In the genomic region with DNA sequence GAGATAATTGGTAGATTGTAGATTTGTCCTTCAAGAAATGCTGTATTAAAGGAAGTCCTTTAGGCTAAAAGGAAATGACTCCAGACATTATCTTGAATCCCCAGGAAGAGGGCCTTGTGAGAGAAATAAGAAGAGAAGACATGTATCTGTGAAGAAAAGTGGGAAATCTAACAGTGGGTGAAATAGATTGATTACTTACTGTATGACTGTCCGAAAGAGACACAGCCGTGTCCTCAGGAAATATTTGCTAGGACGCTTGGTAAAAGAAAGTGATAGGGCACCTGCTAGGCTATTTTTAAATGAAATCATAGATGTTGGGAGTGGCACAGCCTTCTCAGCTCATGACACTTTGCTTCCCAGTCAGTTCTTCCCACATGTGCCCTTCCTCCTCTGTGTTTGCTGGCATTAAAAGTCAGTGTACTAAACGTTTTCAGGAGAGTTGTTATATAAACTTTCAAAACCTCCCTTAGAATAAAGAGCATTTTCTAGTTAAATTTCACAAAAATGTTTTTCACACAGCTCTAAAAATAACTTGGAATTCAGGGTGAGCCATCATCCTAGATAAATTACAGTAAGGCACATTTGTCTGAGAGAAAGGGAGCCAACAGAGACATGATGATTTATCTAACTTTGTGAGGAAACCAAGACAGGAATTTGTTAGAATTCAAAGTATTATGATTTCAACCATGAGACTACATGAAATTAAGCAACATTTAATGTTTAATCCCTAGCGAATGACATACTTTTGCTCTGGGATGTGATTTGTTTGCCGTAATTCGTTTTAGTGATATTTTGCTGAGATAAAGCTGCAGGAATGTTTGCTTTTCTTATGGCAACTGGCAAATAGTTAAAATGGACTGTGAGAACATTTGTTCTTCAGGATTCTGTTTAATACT, we compare ENCODE assay signal across 13 cellular contexts. TPM values are rescaled to one million over a fixed set of nuclear protein-coding genes. Genes with fewer than 3 reads are reported as not detected.
DNase-seq lines count a peak whose midpoint lies in the region; ATAC-seq and TF ChIP-seq lines count a peak whose summit lies in the region.
"Had no signal": no experiment of that assay in that cellular context is flagged by ENCODE, and none has a peak within 500 bp of the region (broad histone marks: within the 10 kb centered on the region; RNA-seq: fewer than 3 reads in every experiment).

No MANE protein-coding gene starts in this region.

- no peaks in the 10 kb centered on the region for H3K36me3 ChIP-seq in body of pancreas (replicated peaks in 1 of 2; ENCODE audit: insufficient read depth in 1 of 2, low read depth in 2 of 2)
- no peaks in the 10 kb centered on the region for H3K36me3 ChIP-seq in parathyroid adenoma (ENCODE audit: control insufficient read depth, insufficient read depth, low read length)
- H3K36me3 ChIP-seq in OCI-LY7 (ENCODE audit: insufficient read depth, low read length), result no peaks in the 10 kb centered on the region
- no peaks in the 10 kb centered on the region for H3K36me3 ChIP-seq in endodermal cell (ENCODE audit: control insufficient read depth, insufficient read depth, low read length)
- H3K36me3 ChIP-seq: BLaER1 had no signal

- H3K36me3 Mint-ChIP-seq in endodermal cell (ENCODE audit: low read depth), result peaks cover 8% of the 10 kb centered on the region

- peaks cover 2% of the 10 kb centered on the region for H3K9me3 Mint-ChIP-seq in endodermal cell
- H3K9me3 Mint-ChIP-seq: activated B cell treated with CpG ODN at 0.5 μM for 24 hours; dendritic cell treated with granulocyte-macrophage colony-stimulating factor and Interleukin-4, amounts not matched to agents 40 ng/mL and 50 ng/mL, for 4 days; H9 had no signal

- intact Hi-C loops in body of pancreas (cut with DNase I), result no loop called here
- intact Hi-C loops in right cardiac atrium (cut with DNase I), result loop anchor here in 1 of 4 donors (10.0 kb wide), 1 partner anchor 73 kb away; no protein-coding TSS in a partner anchor
- intact Hi-C loops in OCI-LY7 (cut with micrococcal nuclease; ENCODE audit: unreplicated experiment), result no loop called here

- H3K4me1 ChIP-seq in body of pancreas, result peaks cover 35% of the 10 kb centered on the region
- H3K4me1 ChIP-seq in right cardiac atrium (ENCODE audit: control insufficient read depth, insufficient read depth, low read length), result peaks cover 6% of the 10 kb centered on the region
- H3K4me1 ChIP-seq in parathyroid adenoma, result peaks cover 8% of the 10 kb centered on the region
- H3K4me1 ChIP-seq in OCI-LY7 (ENCODE audit: insufficient read depth, low read length, poor library complexity, severe bottlenecking), result no peaks in the 10 kb centered on the region
- no peaks in the 10 kb centered on the region for H3K4me1 ChIP-seq in endodermal cell (ENCODE audit: control insufficient read depth, insufficient read depth, low read length)
- H3K4me1 ChIP-seq: BLaER1 had no signal

- H3K4me2 ChIP-seq in parathyroid adenoma (ENCODE audit: low read length) (no peak overlapping the region), OCI-LY7 (ENCODE audit: low read length) (no peak overlapping the region)
- H3K4me2 ChIP-seq: BLaER1 had no signal

- H3K4me1 Mint-ChIP-seq in endodermal cell, result peaks cover 3% of the 10 kb centered on the region
- H3K4me1 Mint-ChIP-seq: H9 had no signal

- no peak overlapping the region for H3K27ac Mint-ChIP-seq in endodermal cell
- H3K27ac Mint-ChIP-seq: activated B cell treated with CpG ODN at 0.5 μM for 24 hours; dendritic cell treated with granulocyte-macrophage colony-stimulating factor and Interleukin-4, amounts not matched to agents 40 ng/mL and 50 ng/mL, for 4 days had no signal

- H3K4me3 Mint-ChIP-seq in endodermal cell, result no peak overlapping the region
- H3K4me3 Mint-ChIP-seq: activated B cell treated with CpG ODN at 0.5 μM for 24 hours; dendritic cell treated with granulocyte-macrophage colony-stimulating factor and Interleukin-4, amounts not matched to agents 40 ng/mL and 50 ng/mL, for 4 days; H9 had no signal

- CTCF ChIA-PET in OCI-LY7 (lab: Charles Lee; ENCODE audit: unreplicated experiment), result no interaction called here

- no peaks in the 10 kb centered on the region for H3K9me2 ChIP-seq in OCI-LY7 (ENCODE audit: insufficient read depth, low read length)

- DNase-seq in AG09309 (ENCODE audit: low read depth), result peak; percentile 92
- DNase-seq in body of pancreas, result no peak
- DNase-seq in right cardiac atrium, result no peak
- DNase-seq in OCI-LY7 (ENCODE audit: low spot score), result no peak
- no peak for DNase-seq in endodermal cell
- DNase-seq in NCI-H1092 (lab: John Stamatoyannopoulos, UW), result no peak
- DNase-seq: activated B cell treated with CpG ODN at 0.5 μM for 24 hours, H9, NCI-H526 had no signal

- no peaks in the 10 kb centered on the region for H3K27me3 ChIP-seq in body of pancreas
- no peaks in the 10 kb centered on the region for H3K27me3 ChIP-seq in right cardiac atrium (ENCODE audit: control insufficient read depth, insufficient read depth)
- H3K27me3 ChIP-seq in parathyroid adenoma (ENCODE audit: control insufficient read depth, insufficient read depth, low read length), result no peaks in the 10 kb centered on the region
- no peaks in the 10 kb centered on the region for H3K27me3 ChIP-seq in endodermal cell (ENCODE audit: control insufficient read depth, insufficient read depth, low read length, poor library complexity, severe bottlenecking)
- H3K27me3 ChIP-seq: BLaER1 had no signal

- ATAC-seq in body of pancreas (peak; percentile 67), right cardiac atrium (peak; percentile 50 to 57), GM21526 (IDR thresholded peaks at IDR 0.05; ENCODE audit: low FRiP score, unreplicated experiment) (no peak)

- no peak overlapping the region for H3K9ac ChIP-seq in parathyroid adenoma
- no peak overlapping the region for H3K9ac ChIP-seq in endodermal cell (ENCODE audit: extremely low read depth, low read length, poor library complexity, severe bottlenecking)
- H3K9ac ChIP-seq: BLaER1 had no signal

- no peaks in the 10 kb centered on the region for H3K27me3 Mint-ChIP-seq in endodermal cell (ENCODE audit: insufficient read depth)
- H3K27me3 Mint-ChIP-seq: activated B cell treated with CpG ODN at 0.5 μM for 24 hours; dendritic cell treated with granulocyte-macrophage colony-stimulating factor and Interleukin-4, amounts not matched to agents 40 ng/mL and 50 ng/mL, for 4 days had no signal

- H2AFZ ChIP-seq in parathyroid adenoma, result no peak overlapping the region
- no peak overlapping the region for H2AFZ ChIP-seq in OCI-LY7 (ENCODE audit: low read length)

- no TSS peak for BruUV-seq in OCI-LY7 (replicated peaks; lab: Mats Ljungman, UMichigan)

- H3K9me3 ChIP-seq in body of pancreas, result no peaks in the 10 kb centered on the region
- H3K9me3 ChIP-seq in right cardiac atrium (ENCODE audit: control insufficient read depth, low read length), result no peaks in the 10 kb centered on the region
- no peaks in the 10 kb centered on the region for H3K9me3 ChIP-seq in parathyroid adenoma (ENCODE audit: control insufficient read depth, low read length)
- no peaks in the 10 kb centered on the region for H3K9me3 ChIP-seq in OCI-LY7 (ENCODE audit: low read length)
- H3K9me3 ChIP-seq in endodermal cell (ENCODE audit: control insufficient read depth, low read length), result no peaks in the 10 kb centered on the region
- H3K9me3 ChIP-seq: BLaER1 had no signal

- H3K27ac ChIP-seq in body of pancreas, result peak overlapping the region; percentile 11 to 74 (median 52)
- peak overlapping the region; percentile 61 for H3K27ac ChIP-seq in right cardiac atrium (ENCODE audit: low read length)
- H3K27ac ChIP-seq in parathyroid adenoma, result peak overlapping the region; percentile 37
- no peak overlapping the region for H3K27ac ChIP-seq in OCI-LY7 (ENCODE audit: low read depth, low read length, poor library complexity, severe bottlenecking)
- H3K27ac ChIP-seq in endodermal cell (ENCODE audit: low read depth, low read length), result no peak overlapping the region
- H3K27ac ChIP-seq: BLaER1 had no signal

- POLR2A ChIA-PET in OCI-LY7 (lab: Charles Lee), result interaction anchor here (0.6 kb wide), 1 partner anchor 22 kb away, joined by 3 read pairs; no protein-coding TSS in a partner anchor

- 14 to 17% methylated on average over 7 of the region's 7 CpGs for WGBS in body of pancreas, 2 donors
- WGBS in right cardiac atrium, result 24% methylated on average over 7 of the region's 7 CpGs
- 84 to 85% methylated on average over 7 of the region's 7 CpGs for WGBS in endodermal cell (ENCODE audit: insufficient coverage in 1 of 2, insufficient read length in 1 of 2), 2 experiments

- no peaks in the 10 kb centered on the region for H4K20me1 ChIP-seq in OCI-LY7 (ENCODE audit: insufficient read depth, low read length)
- H4K20me1 ChIP-seq: BLaER1 had no signal

- no peak overlapping the region for H3K4me3 ChIP-seq in AG09309 (ENCODE audit: control insufficient read depth, low read depth, low read length)
- no peak overlapping the region for H3K4me3 ChIP-seq in body of pancreas
- no peak overlapping the region for H3K4me3 ChIP-seq in right cardiac atrium (ENCODE audit: low read length)
- H3K4me3 ChIP-seq in parathyroid adenoma (ENCODE audit: low read depth, low read length), result no peak overlapping the region
- no peak overlapping the region for H3K4me3 ChIP-seq in OCI-LY7 (ENCODE audit: low read depth, low read length, poor library complexity, severe bottlenecking)
- no peak overlapping the region for H3K4me3 ChIP-seq in endodermal cell (ENCODE audit: low read length)
- H3K4me3 ChIP-seq: BLaER1 had no signal

- H3K79me2 ChIP-seq in parathyroid adenoma (peaks cover 23% of the 10 kb centered on the region), OCI-LY7 (ENCODE audit: insufficient read depth, low read depth, low read length) (no peaks in the 10 kb centered on the region)

- TF ChIP-seq CTCF in AG09309 (IDR thresholded peaks at IDR 0.05; ENCODE audit: control insufficient read depth, insufficient read depth, low read depth, low read length, missing control alignments) (no peak), body of pancreas (IDR thresholded peaks at IDR 0.05) (no peak), parathyroid adenoma (IDR thresholded peaks at IDR 0.05) (no peak), OCI-LY7 (conservative IDR thresholded peaks at IDR 0.05; ENCODE audit: low read length) (no peak), endodermal cell (conservative IDR thresholded peaks at IDR 0.05) (no peak)

- TF ChIP-seq POLR2A in body of pancreas (IDR thresholded peaks at IDR 0.05), result no peak

RNA-seq across cellular contexts. Expression of gene DHRS7B, which starts 35.0 kb away (rescaled TPM):
- 10 to 100 TPM; 14.0 to 14.5 TPM for total RNA-seq in body of pancreas
- 10 to 100 TPM; 27.1 to 39.7 (median 30.0) TPM for total RNA-seq in right cardiac atrium
- 37.0 TPM for polyA plus RNA-seq in right cardiac atrium
- 11.6 and 16.0 TPM in 2 replicates for total RNA-seq in OCI-LY7 (2014; rRNA removed; shearing (Covaris generic))
- 15.8 and 16.5 TPM in 2 replicates for total RNA-seq in OCI-LY7 (2022)
- 10 to 100 TPM; 20.8 to 24.2 TPM for total RNA-seq in endodermal cell
- 16.9 TPM for polyA plus RNA-seq in endodermal cell (2013, experiment 1 of 2)
- 15.0 TPM for polyA plus RNA-seq in endodermal cell (2013, experiment 2 of 2)

RNA-seq across cellular contexts. Expression of gene TMEM11, which starts 52.2 kb away (rescaled TPM):
- total RNA-seq in body of pancreas (10 to 100 TPM in 1 of 2 donors, 1 to 10 TPM in 1; 7.0 to 22.4 TPM), right cardiac atrium (10 to 100 TPM; 26.2 to 30.7 (median 27.5) TPM), OCI-LY7 (2022) (32.7 and 34.0 TPM in 2 replicates), endodermal cell (10 to 100 TPM; 26.3 to 28.0 TPM)
- polyA plus RNA-seq in right cardiac atrium, result 46.2 TPM
- total RNA-seq in OCI-LY7 (2014; rRNA removed; shearing (Covaris generic)), result 26.8 and 27.3 TPM in 2 replicates
- 29.6 TPM for polyA plus RNA-seq in endodermal cell (2013, experiment 1 of 2)
- polyA plus RNA-seq in endodermal cell (2013, experiment 2 of 2), result 26.6 TPM

Comparison
In these comparisons a context has a peak if more than half of its experiments do, and no peak if none do; other contexts are left out.
1. H3K27ac ChIP-seq: peak in body of pancreas (4 of 4), right cardiac atrium (single experiment) and parathyroid adenoma (single experiment); none in OCI-LY7 (single experiment) and endodermal cell (single experiment).